ENCODE assay signal across 1 cellular context in the genomic region with DNA sequence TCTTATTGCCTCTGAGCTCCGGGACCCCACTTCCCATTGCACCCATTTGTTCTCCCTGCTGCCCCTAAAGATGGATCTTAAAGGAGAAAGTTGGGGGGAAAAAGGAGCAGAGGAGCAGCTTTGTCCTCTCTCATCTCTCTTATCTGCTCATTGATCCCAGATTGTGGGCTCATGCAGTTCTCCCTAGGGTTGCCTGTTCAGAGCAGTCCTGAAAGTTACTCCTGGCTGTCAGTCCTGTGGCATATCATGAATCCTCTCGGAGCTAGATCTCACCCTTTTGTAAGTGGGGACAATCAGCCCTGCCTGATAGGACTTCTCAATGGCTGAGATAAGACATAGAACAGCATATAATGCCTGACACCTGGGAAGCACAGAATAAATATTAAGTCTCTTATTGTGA.
TF ChIP-seq lines count a peak whose summit lies in the region.

No MANE protein-coding gene starts in this region.

TF ChIP-seq in IMR-90, 13 proteins besides CTCF, POLR2A, EP300 and RAD21 (continued from another document):
- TF ChIP-seq, protein P1, sequence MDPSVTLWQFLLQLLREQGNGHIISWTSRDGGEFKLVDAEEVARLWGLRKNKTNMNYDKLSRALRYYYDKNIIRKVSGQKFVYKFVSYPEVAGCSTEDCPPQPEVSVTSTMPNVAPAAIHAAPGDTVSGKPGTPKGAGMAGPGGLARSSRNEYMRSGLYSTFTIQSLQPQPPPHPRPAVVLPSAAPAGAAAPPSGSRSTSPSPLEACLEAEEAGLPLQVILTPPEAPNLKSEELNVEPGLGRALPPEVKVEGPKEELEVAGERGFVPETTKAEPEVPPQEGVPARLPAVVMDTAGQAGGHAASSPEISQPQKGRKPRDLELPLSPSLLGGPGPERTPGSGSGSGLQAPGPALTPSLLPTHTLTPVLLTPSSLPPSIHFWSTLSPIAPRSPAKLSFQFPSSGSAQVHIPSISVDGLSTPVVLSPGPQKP (IDR thresholded peaks at IDR 0.05; ENCODE audit: borderline replicate concordance, low read depth, low read length) = no peak
- TF ChIP-seq NFE2L2 (IDR thresholded peaks at IDR 0.05; ENCODE audit: low read depth, low read length) = no peak
- TF ChIP-seq RCOR1 (IDR thresholded peaks at IDR 0.05; ENCODE audit: insufficient replicate concordance, low read length) = no peak
- no peak for TF ChIP-seq MXI1 (IDR thresholded peaks at IDR 0.05; ENCODE audit: borderline replicate concordance, low read depth, low read length)
- no peak for TF ChIP-seq MAFK (IDR thresholded peaks at IDR 0.05; ENCODE audit: low read depth, low read length)
- TF ChIP-seq CHD1 (IDR thresholded peaks at IDR 0.05; ENCODE audit: low read depth, low read length) = no peak
- no peak for TF ChIP-seq FOS (IDR thresholded peaks at IDR 0.05; ENCODE audit: low read depth, low read length)
- TF ChIP-seq CEBPB (IDR thresholded peaks at IDR 0.05; ENCODE audit: low read depth, low read length) = no peak
- TF ChIP-seq SMC3 (IDR thresholded peaks at IDR 0.05; ENCODE audit: low read depth, low read length) = no peak
- no peak for TF ChIP-seq BHLHE40 (IDR thresholded peaks at IDR 0.05; ENCODE audit: low read depth, low read length)
- TF ChIP-seq RFX5 (IDR thresholded peaks at IDR 0.05; ENCODE audit: low read depth, low read length) = no peak
- no peak for TF ChIP-seq MAZ (IDR thresholded peaks at IDR 0.05; ENCODE audit: borderline replicate concordance, low read depth, low read length)
